ENCODE assay signal across 1 cellular context in genomic region chr22:37751449-37752188, GRCh38.
TF ChIP-seq lines count a peak whose summit lies in the region.

No MANE protein-coding gene starts in this region.

TF ChIP-seq in WTC11, 78 proteins besides CTCF, POLR2A, EP300 and RAD21 (continued from another document):
- TF ChIP-seq IRF1 (CRISPR knock-in tag; IDR thresholded peaks at IDR 0.05) (no peak), MYBL2 (CRISPR knock-in tag; IDR thresholded peaks at IDR 0.05) (no peak), ZNF121 (CRISPR knock-in tag; IDR thresholded peaks at IDR 0.05) (no peak), ESRRA (CRISPR knock-in tag; IDR thresholded peaks at IDR 0.05; ENCODE audit: borderline replicate concordance) (no peak), ZNF232 (CRISPR knock-in tag; IDR thresholded peaks at IDR 0.05) (no peak), NFATC4 (CRISPR knock-in tag; IDR thresholded peaks at IDR 0.05) (no peak), FOXK1 (CRISPR knock-in tag; IDR thresholded peaks at IDR 0.05) (no peak), ZNF423 (CRISPR knock-in tag; IDR thresholded peaks at IDR 0.05) (no peak), NR3C1 (CRISPR knock-in tag; conservative IDR thresholded peaks at IDR 0.05; ENCODE audit: low read depth) (no peak)
TF ChIP-seq in WTC11: peak in this region for 0.
